In genomic region chr21:37341254-37341960, GRCh38 we compare ENCODE assay signal across 18 cellular contexts. TPM values are rescaled to one million over a fixed set of nuclear protein-coding genes. Genes with fewer than 3 reads are reported as not detected.
DNase-seq lines count a peak whose midpoint lies in the region; ATAC-seq and TF ChIP-seq lines count a peak whose summit lies in the region.
"Had no signal": no experiment of that assay in that cellular context is flagged by ENCODE, and none has a peak within 500 bp of the region (broad histone marks: within the 10 kb centered on the region; RNA-seq: fewer than 3 reads in every experiment).

No MANE protein-coding gene starts in this region.

- no peaks in the 10 kb centered on the region for H3K27me3 Mint-ChIP-seq in osteocyte (ENCODE audit: unreplicated experiment)
- H3K27me3 Mint-ChIP-seq in activated naive CD8-positive, alpha-beta T cell treated with anti-CD3 and anti-CD28 coated beads, Interleukin-2, amount 50 U/mL, for 24 hours = no peaks in the 10 kb centered on the region
- H3K27me3 Mint-ChIP-seq: activated CD4-positive, alpha-beta T cell treated with anti-CD3 and anti-CD28 coated beads, Interleukin-2, amount 10 ng/mL, durations not matched to agents 7 days and 5 days had no signal

- CTCF ChIA-PET in RWPE1 (lab: Yijun Ruan, JAX) = interaction anchor here (0.7 kb wide), 1 partner anchor 481 kb away, joined by 3 read pairs; no protein-coding TSS in a partner anchor

- H3K9me3 Mint-ChIP-seq in osteocyte (ENCODE audit: unreplicated experiment) = peaks cover 4% of the 10 kb centered on the region
- peaks cover 8% of the 10 kb centered on the region for H3K9me3 Mint-ChIP-seq in activated naive CD8-positive, alpha-beta T cell treated with anti-CD3 and anti-CD28 coated beads, Interleukin-2, amount 50 U/mL, for 24 hours

- H3K27ac ChIP-seq in GM23248 (peak overlapping the region; percentile 66), RWPE1 (peak overlapping the region; percentile 81)

- H3K4me1 ChIP-seq in GM23248 (ENCODE audit: insufficient read depth) = peaks cover 39% of the 10 kb centered on the region

- no peaks in the 10 kb centered on the region for H3K27me3 ChIP-seq in GM23248 (replicated peaks; ENCODE audit: insufficient read depth)

- WGBS in GM23248 (ENCODE audit: low coverage in 1 of 2, low lambda C conversion rate in 2 of 2, missing lambda C conversion rate in 2 of 2), 2 experiments = 50 to 54% methylated on average over 8 of the region's 8 CpGs

- POLR2A ChIA-PET in RWPE1 (lab: Yijun Ruan, JAX; ENCODE audit: low non-redundant PET) = interaction anchor here (0.6 kb wide), 1 partner anchor 326 kb away, joined by 3 read pairs; no protein-coding TSS in a partner anchor

- DNase-seq in GM23248 (peak; percentile 55), RWPE1 (ENCODE audit: low spot score) (peak; percentile 76), fibroblast of peridontal ligament (ENCODE audit: extremely low read depth) (peak; percentile 40), osteocyte (ENCODE audit: extremely low spot score, unreplicated experiment) (no peak), D341Med (ENCODE audit: low spot score) (no peak), hypothalamus (lab: John Stamatoyannopoulos, UW) (no peak)
- DNase-seq in activated naive CD8-positive, alpha-beta T cell treated with anti-CD3 and anti-CD28 coated beads, Interleukin-2, amount 50 U/mL, for 24 hours = no peak
- DNase-seq: activated CD4-positive, alpha-beta T cell treated with anti-CD3 and anti-CD28 coated beads, Interleukin-2, amount 10 ng/mL, durations not matched to agents 7 days and 5 days; activated naive CD4-positive, alpha-beta T cell treated with anti-CD3 and anti-CD28 coated beads, Interleukin-2, amount 50 U/mL, for 16 hours; CD4-positive, CD25-positive, alpha-beta regulatory T cell; DND-41; Karpas-422; naive thymus-derived CD8-positive, alpha-beta T cell; NCI-H1436 treated with DMSO at 0.1 percent for 48 hours; stimulated activated CD4-positive, alpha-beta T cell treated with anti-CD3 and anti-CD28 coated beads, Interleukin-15, amount 100 ng/mL, for 24 hours; stimulated activated naive CD8-positive, alpha-beta T cell treated with anti-CD3 and anti-CD28 coated beads, Interleukin-15, Interleukin-2, amounts not matched to agents 100 U/mL and 50 U/mL, for 24 hours had no signal

- peak overlapping the region; percentile 5 for H3K4me3 Mint-ChIP-seq in osteocyte (ENCODE audit: unreplicated experiment)
- no peak overlapping the region for H3K4me3 Mint-ChIP-seq in activated naive CD8-positive, alpha-beta T cell treated with anti-CD3 and anti-CD28 coated beads, Interleukin-2, amount 50 U/mL, for 24 hours
- H3K4me3 Mint-ChIP-seq: activated CD4-positive, alpha-beta T cell treated with anti-CD3 and anti-CD28 coated beads, Interleukin-2, amount 10 ng/mL, durations not matched to agents 7 days and 5 days; CD4-positive, CD25-positive, alpha-beta regulatory T cell; naive thymus-derived CD8-positive, alpha-beta T cell had no signal

- peak overlapping the region; percentile 92 for H3K27ac Mint-ChIP-seq in osteocyte (ENCODE audit: unreplicated experiment)
- no peak overlapping the region for H3K27ac Mint-ChIP-seq in activated naive CD8-positive, alpha-beta T cell treated with anti-CD3 and anti-CD28 coated beads, Interleukin-2, amount 50 U/mL, for 24 hours
- H3K27ac Mint-ChIP-seq: activated CD4-positive, alpha-beta T cell treated with anti-CD3 and anti-CD28 coated beads, Interleukin-2, amount 10 ng/mL, durations not matched to agents 7 days and 5 days; CD4-positive, CD25-positive, alpha-beta regulatory T cell; naive thymus-derived CD8-positive, alpha-beta T cell had no signal

- peaks cover 36% of the 10 kb centered on the region for H3K4me1 Mint-ChIP-seq in osteocyte (ENCODE audit: unreplicated experiment)
- H3K4me1 Mint-ChIP-seq in activated naive CD8-positive, alpha-beta T cell treated with anti-CD3 and anti-CD28 coated beads, Interleukin-2, amount 50 U/mL, for 24 hours = peaks cover 3% of the 10 kb centered on the region
- H3K4me1 Mint-ChIP-seq: activated CD4-positive, alpha-beta T cell treated with anti-CD3 and anti-CD28 coated beads, Interleukin-2, amount 10 ng/mL, durations not matched to agents 7 days and 5 days; CD4-positive, CD25-positive, alpha-beta regulatory T cell; naive thymus-derived CD8-positive, alpha-beta T cell had no signal

- H3F3A ChIP-seq in GM23248 (ENCODE audit: insufficient read depth) = peaks cover 33% of the 10 kb centered on the region

- H3K36me3 ChIP-seq in GM23248 (ENCODE audit: low read depth) = no peaks in the 10 kb centered on the region

- in situ Hi-C loops in GM23248 (cut with MboI) = no loop called here

- H4K20me1 ChIP-seq in GM23248 (ENCODE audit: insufficient read depth) = no peaks in the 10 kb centered on the region

- H3K9me2 ChIP-seq in GM23248 (ENCODE audit: insufficient read depth) = no peaks in the 10 kb centered on the region

- peak overlapping the region; percentile 19; the same call in 1 of the 2 replicates for H3K9ac ChIP-seq in GM23248

- H2AFZ ChIP-seq in GM23248 = peak overlapping the region; percentile 56

- no peaks in the 10 kb centered on the region for H3K9me3 ChIP-seq in GM23248 (ENCODE audit: low read depth)

- H3K79me2 ChIP-seq in GM23248 (ENCODE audit: insufficient read depth) = no peaks in the 10 kb centered on the region

- H3K4me2 ChIP-seq in GM23248 (ENCODE audit: unreplicated experiment) = peak overlapping the region; percentile 25

- H3K4me3 ChIP-seq in GM23248 = no peak overlapping the region
- H3K4me3 ChIP-seq: lung had no signal

- TF ChIP-seq CTCF in RWPE1 (conservative IDR thresholded peaks at IDR 0.05; ENCODE audit: low read depth) (no peak), osteocyte (IDR thresholded peaks at IDR 0.05) (no peak)

- ATAC-seq in activated naive CD8-positive, alpha-beta T cell treated with anti-CD3 and anti-CD28 coated beads, Interleukin-2, amount 50 U/mL, for 24 hours = no peak
- ATAC-seq in HG03378 (IDR thresholded peaks at IDR 0.05; ENCODE audit: unreplicated experiment) = no peak
- ATAC-seq: naive thymus-derived CD8-positive, alpha-beta T cell; stimulated activated naive CD8-positive, alpha-beta T cell treated with anti-CD3 and anti-CD28 coated beads, Interleukin-15, Interleukin-2, amounts not matched to agents 100 U/mL and 50 U/mL, for 24 hours had no signal

- no peaks in the 10 kb centered on the region for H3K36me3 Mint-ChIP-seq in osteocyte (ENCODE audit: unreplicated experiment)
- H3K36me3 Mint-ChIP-seq in activated naive CD8-positive, alpha-beta T cell treated with anti-CD3 and anti-CD28 coated beads, Interleukin-2, amount 50 U/mL, for 24 hours (ENCODE audit: low read depth) = peaks cover 4% of the 10 kb centered on the region
- H3K36me3 Mint-ChIP-seq: CD4-positive, CD25-positive, alpha-beta regulatory T cell had no signal

RNA-seq across cellular contexts. Expression of gene DYRK1A, which starts 25.2 kb away (rescaled TPM):
- total RNA-seq in GM23248 (2014; rRNA removed; shearing (Covaris generic)) = 36.5 and 41.3 TPM in 2 replicates
- 1.8 and 2.5 TPM in 2 replicates for polyA plus RNA-seq in GM23248 (2016; fragmentation: Nextera tagmentation; extraction: Ambion mirVana)
- total RNA-seq in osteocyte = 58.4 and 63.2 TPM in 2 replicates

Comparison
In these comparisons a context has a peak if more than half of its experiments do, and no peak if none do; other contexts are left out.
1. DNase-seq: peak in GM23248 (single experiment), RWPE1 (single experiment) and fibroblast of peridontal ligament (single experiment); none in osteocyte (single experiment), D341Med (single experiment), activated naive CD8-positive, alpha-beta T cell treated with anti-CD3 and anti-CD28 coated beads, Interleukin-2, amount 50 U/mL, for 24 hours (single experiment) and hypothalamus (0 of 51).